In genomic region chr1:112457965-112458364, GRCh38 we compare ENCODE assay signal across 17 cellular contexts.
"Had no signal": no experiment of that assay in that cellular context is flagged by ENCODE, and none has a peak within 500 bp of the region (broad histone marks: within the 10 kb centered on the region; RNA-seq: fewer than 3 reads in every experiment).

No MANE protein-coding gene starts in this region.

- H3K27ac ChIP-seq: coronary artery, skin epidermis, vagina had no signal

- H3K4me3 ChIP-seq: coronary artery, skin epidermis, tibial nerve, vagina had no signal

- ATAC-seq: stimulated activated naive B cell treated with anti-CD40 and anti-IgM and Interleukin-4, amounts not matched to agents 10 μg/mL and 1 μg/mL and 100 μg/mL, for 72 hours had no signal

- H3K27me3 ChIP-seq: tibial nerve, vagina had no signal

- DNase-seq: activated CD4-positive, alpha-beta T cell treated with anti-CD3 and anti-CD28 coated beads for 1 hour; activated CD4-positive, alpha-beta T cell treated with anti-CD3 and anti-CD28 coated beads, Interleukin-2, amount 50 U/mL, for 4 hours; activated naive CD4-positive, alpha-beta T cell treated with anti-CD3 and anti-CD28 coated beads for 36 hours; activated T-cell treated with anti-CD3 and anti-CD28 coated beads for 4 hours; caudate nucleus; effector CD4-positive, alpha-beta T cell; nucleus accumbens; stimulated activated CD4-positive, alpha-beta T cell treated with anti-CD3 and anti-CD28 coated beads, Interleukin-15, amount 100 ng/mL, for 24 hours; stimulated activated CD4-positive, alpha-beta T cell treated with anti-CD3 and anti-CD28 coated beads, Interleukin-4, amount 100 ng/mL, for 1 hour; stimulated activated naive B cell treated with anti-CD40 and anti-IgM and Interleukin-4, amounts not matched to agents 10 μg/mL and 1 μg/mL and 100 μg/mL, for 72 hours; T-helper 1 cell; T1000 had no signal

- H3K27ac Mint-ChIP-seq: activated naive CD4-positive, alpha-beta T cell treated with anti-CD3 and anti-CD28 coated beads for 36 hours; nephron; stimulated activated naive B cell treated with anti-CD40 and anti-IgM and Interleukin-4, amounts not matched to agents 10 μg/mL and 1 μg/mL and 100 μg/mL, for 72 hours had no signal

- H3K9me3 ChIP-seq: tibial nerve, vagina had no signal

- H3K4me3 Mint-ChIP-seq: activated naive CD4-positive, alpha-beta T cell treated with anti-CD3 and anti-CD28 coated beads for 36 hours; nephron; stimulated activated naive B cell treated with anti-CD40 and anti-IgM and Interleukin-4, amounts not matched to agents 10 μg/mL and 1 μg/mL and 100 μg/mL, for 72 hours had no signal

- H3K9me3 Mint-ChIP-seq: activated naive CD4-positive, alpha-beta T cell treated with anti-CD3 and anti-CD28 coated beads for 36 hours; nephron; stimulated activated naive B cell treated with anti-CD40 and anti-IgM and Interleukin-4, amounts not matched to agents 10 μg/mL and 1 μg/mL and 100 μg/mL, for 72 hours had no signal
